ENCODE assay signal across 14 cellular contexts in the genomic region with DNA sequence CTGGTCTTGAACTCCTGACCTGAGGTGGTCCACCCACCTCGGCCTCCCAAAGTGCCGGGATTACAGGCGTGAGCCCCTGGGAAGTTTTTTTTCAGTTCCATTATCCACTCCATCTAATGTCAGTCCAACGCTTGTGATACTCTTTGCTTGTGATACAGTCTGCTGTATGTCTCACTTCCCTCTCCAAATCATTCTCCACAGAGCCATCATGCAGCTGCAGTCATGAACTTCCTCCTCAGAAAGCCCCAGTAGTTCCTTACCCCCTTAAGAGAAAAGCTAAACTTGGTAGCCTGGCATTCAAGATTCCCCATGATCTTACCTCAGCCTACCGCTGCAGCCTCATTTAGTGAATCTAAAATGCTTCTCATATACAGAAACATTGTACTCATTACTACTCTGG. TPM values are rescaled to one million over a fixed set of nuclear protein-coding genes. Genes with fewer than 3 reads are reported as not detected.
A peak's percentile ranks its signal among the peaks of the same experiment; 100 is the strongest.
DNase-seq lines count a peak whose midpoint lies in the region; ATAC-seq, FAIRE-seq and TF ChIP-seq lines count a peak whose summit lies in the region.
"Had no signal": no experiment of that assay in that cellular context is flagged by ENCODE, and none has a peak within 500 bp of the region (broad histone marks: within the 10 kb centered on the region; RNA-seq: fewer than 3 reads in every experiment).

No MANE protein-coding gene starts in this region.

- TF ChIP-seq CTCF in NB4 (IDR thresholded peaks at IDR 0.05; ENCODE audit: low read depth, low read length) (no peak), K562 (IDR thresholded peaks at IDR 0.05 in 2 of 3, conservative IDR thresholded peaks at IDR 0.05 in 1 of 3; ENCODE audit: insufficient read depth in 2 of 3, low read depth in 1 of 3, low read length in 3 of 3) (no peak), progenitor cell of endocrine pancreas (IDR thresholded peaks at IDR 0.05; ENCODE audit: unreplicated experiment) (no peak)

- H2AFZ ChIP-seq in K562 (ENCODE audit: low read depth, low read length) (no peak overlapping the region), Karpas-422 (ENCODE audit: low read length) (no peak overlapping the region)

- TF ChIP-seq EP300 in K562 (IDR thresholded peaks at IDR 0.05; ENCODE audit: low read length), result no peak

- H3K36me3 ChIP-seq in K562 (ENCODE audit: control insufficient read depth, insufficient read depth, low read length) (peaks cover 83% of the 10 kb centered on the region), Karpas-422 (ENCODE audit: insufficient read depth, low read length) (peaks cover 39% of the 10 kb centered on the region)

- BruUV-seq in K562 (replicated peaks; lab: Mats Ljungman, UMichigan), result no TSS peak

- H3K27ac ChIP-seq in K562 (ENCODE audit: extremely low read depth, low read depth, low read length), result 0 out of 3 replicates have a peak overlapping the region, but pooled peaks have one; percentile 3
- H3K27ac ChIP-seq in Karpas-422 (ENCODE audit: low read length), result no peak overlapping the region
- H3K27ac ChIP-seq: gastrocnemius medialis had no signal

- in situ Hi-C loops in K562 (cut with MboI), result no loop called here
- in situ Hi-C loops in G401 (cut with HindIII; ENCODE audit: low sequenced_read_pairs), result no loop called here

- H4K20me1 ChIP-seq in K562 (replicated peaks; ENCODE audit: control insufficient read depth, insufficient read depth, low read length) (peaks cover 3% of the 10 kb centered on the region; the same call in 1 of the 2 replicates), Karpas-422 (ENCODE audit: insufficient read depth, low read depth, low read length) (peaks cover 26% of the 10 kb centered on the region)

- peaks cover 54% of the 10 kb centered on the region for H3K36me3 Mint-ChIP-seq in activated CD8-positive, alpha-beta memory T cell treated with anti-CD3 and anti-CD28 coated beads, Interleukin-2, amount 10 ng/mL, durations not matched to agents 7 days and 5 days
- H3K36me3 Mint-ChIP-seq in progenitor cell of endocrine pancreas (ENCODE audit: insufficient read depth), result peaks cover 15% of the 10 kb centered on the region

- POLR2A ChIA-PET in K562 (lab: Yijun Ruan, JAX), result interaction anchor here (1.4 to 2.4 kb wide), 2 partner anchors 10 to 13 kb away, joined by 7 to 10 read pairs; no protein-coding TSS in a partner anchor

- no peaks in the 10 kb centered on the region for H3K27me3 Mint-ChIP-seq in activated CD8-positive, alpha-beta memory T cell treated with anti-CD3 and anti-CD28 coated beads, Interleukin-2, amount 10 ng/mL, durations not matched to agents 7 days and 5 days
- H3K27me3 Mint-ChIP-seq in progenitor cell of endocrine pancreas, result no peaks in the 10 kb centered on the region

- FAIRE-seq in K562 (lab: Jason Lieb, UNC), result no peak
- FAIRE-seq: G401.6, HepG2 had no signal

- H3K79me2 ChIP-seq in K562 (ENCODE audit: control insufficient read depth, insufficient read depth, low read length) (peaks cover 68% of the 10 kb centered on the region), Karpas-422 (ENCODE audit: low read length) (peaks cover 77% of the 10 kb centered on the region)

- no peaks in the 10 kb centered on the region for H3K9me2 ChIP-seq in Karpas-422 (replicated peaks; ENCODE audit: insufficient read depth, low read length)

- no peak overlapping the region for H3K4me3 ChIP-seq in NB4 (ENCODE audit: low read depth, low read length)
- H3K4me3 ChIP-seq in K562, result no peak overlapping the region
- H3K4me3 ChIP-seq in Karpas-422 (ENCODE audit: low read length), result no peak overlapping the region
- H3K4me3 ChIP-seq: gastrocnemius medialis had no signal

- intact Hi-C loops in K562 (cut with micrococcal nuclease), result loop anchor here (10.0 kb wide), 1 partner anchor 290 kb away; no protein-coding TSS in a partner anchor

- ATAC-seq in activated CD8-positive, alpha-beta memory T cell treated with anti-CD3 and anti-CD28 coated beads, Interleukin-2, amount 10 ng/mL, durations not matched to agents 7 days and 5 days, result no peak
- no peak for ATAC-seq in K562
- ATAC-seq: gastrocnemius medialis, HepG2, PC-3 had no signal

- no peak for TF ChIP-seq RAD21 in K562 (CRISPR knock-in tag; conservative IDR thresholded peaks at IDR 0.05 in 1 of 2, IDR thresholded peaks at IDR 0.05 in 1 of 2)

- no peak for DNase-seq in activated CD8-positive, alpha-beta memory T cell treated with anti-CD3 and anti-CD28 coated beads, Interleukin-2, amount 10 ng/mL, durations not matched to agents 7 days and 5 days
- DNase-seq in activated CD8-positive, alpha-beta memory T cell treated with anti-CD3 and anti-CD28 coated beads for 24 hours, result no peak
- DNase-seq in NB4 (ENCODE audit: low read depth) (peak; percentile 38), K562 (ENCODE audit: extremely low read depth in 1 of 4, low spot score in 3 of 4) (no peak), progenitor cell of endocrine pancreas (ENCODE audit: low spot score, unreplicated experiment) (no peak), glomerular visceral epithelial cell (ENCODE audit: extremely low spot score) (no peak), G401 (ENCODE audit: low spot score) (no peak), Karpas-422 (no peak)
- DNase-seq: ACHN, gastrocnemius medialis, NCI-H2029 treated with DMSO at 0.1 percent for 48 hours, PC-3 had no signal

- peak overlapping the region; percentile 28 for H3K4me3 Mint-ChIP-seq in activated CD8-positive, alpha-beta memory T cell treated with anti-CD3 and anti-CD28 coated beads, Interleukin-2, amount 10 ng/mL, durations not matched to agents 7 days and 5 days
- peak overlapping the region; percentile 71 for H3K4me3 Mint-ChIP-seq in progenitor cell of endocrine pancreas (ENCODE audit: low read depth)

- CTCF ChIA-PET in activated CD8-positive, alpha-beta memory T cell treated with anti-CD3 and anti-CD28 coated beads, Interleukin-2, amount 10 ng/mL, durations not matched to agents 7 days and 5 days (lab: Charles Lee), result interaction anchor here (1.2 to 2.3 kb wide), 2 partner anchors 10 to 24 kb away, joined by 3 to 9 read pairs; no protein-coding TSS in a partner anchor
- CTCF ChIA-PET in K562 (lab: Yijun Ruan, JAX; ENCODE audit: low intra/inter-chr PET ratio), result no interaction called here

- no peaks in the 10 kb centered on the region for H3K9me3 ChIP-seq in K562 (replicated peaks; ENCODE audit: control insufficient read depth, insufficient read depth, low read depth, low read length)
- H3K9me3 ChIP-seq in Karpas-422 (ENCODE audit: low read length), result no peaks in the 10 kb centered on the region
- H3K9me3 ChIP-seq: gastrocnemius medialis had no signal

- no peaks in the 10 kb centered on the region for H3K9me3 Mint-ChIP-seq in activated CD8-positive, alpha-beta memory T cell treated with anti-CD3 and anti-CD28 coated beads, Interleukin-2, amount 10 ng/mL, durations not matched to agents 7 days and 5 days (ENCODE audit: low read depth)
- no peaks in the 10 kb centered on the region for H3K9me3 Mint-ChIP-seq in progenitor cell of endocrine pancreas (ENCODE audit: low read depth)

- TF ChIP-seq POLR2A in NB4 (IDR thresholded peaks at IDR 0.05; ENCODE audit: extremely low read depth, insufficient read length), result no peak
- TF ChIP-seq POLR2A in K562 (conservative IDR thresholded peaks at IDR 0.05), result peak; percentile 15

- H3K27ac Mint-ChIP-seq in activated CD8-positive, alpha-beta memory T cell treated with anti-CD3 and anti-CD28 coated beads, Interleukin-2, amount 10 ng/mL, durations not matched to agents 7 days and 5 days, result peak overlapping the region; percentile 81
- H3K27ac Mint-ChIP-seq in progenitor cell of endocrine pancreas, result peak overlapping the region; percentile 82

- H3K9ac ChIP-seq in K562 (ENCODE audit: insufficient read depth in 1 of 2, low read depth in 2 of 2, low read length in 2 of 2), result no peak overlapping the region
- no peak overlapping the region for H3K9ac ChIP-seq in Karpas-422 (ENCODE audit: low read length)

- H3K27me3 ChIP-seq in K562 (ENCODE audit: control insufficient read depth in 2 of 2, insufficient read depth in 2 of 2, low read length in 2 of 2) (no peaks in the 10 kb centered on the region), Karpas-422 (ENCODE audit: low read length) (no peaks in the 10 kb centered on the region)
- H3K27me3 ChIP-seq: gastrocnemius medialis had no signal

- H3K4me1 ChIP-seq in K562 (replicated peaks in 1 of 2; ENCODE audit: control insufficient read depth in 2 of 2, insufficient read depth in 2 of 2, low read length in 2 of 2) (peaks cover 8 to 11% of the 10 kb centered on the region in 2 experiments; a peak in 4 of 5 replicates), Karpas-422 (ENCODE audit: low read length) (peaks cover 30% of the 10 kb centered on the region)

- H3K9me1 ChIP-seq in K562 (ENCODE audit: control insufficient read depth, insufficient read depth, low read length), result peaks cover 3% of the 10 kb centered on the region

- no peak overlapping the region for H3K4me2 ChIP-seq in K562 (ENCODE audit: insufficient read depth, low read length)
- no peak overlapping the region for H3K4me2 ChIP-seq in Karpas-422 (ENCODE audit: low read depth, low read length, poor library complexity, severe bottlenecking)

- peaks cover 46% of the 10 kb centered on the region for H3K4me1 Mint-ChIP-seq in activated CD8-positive, alpha-beta memory T cell treated with anti-CD3 and anti-CD28 coated beads, Interleukin-2, amount 10 ng/mL, durations not matched to agents 7 days and 5 days
- peaks cover 16% of the 10 kb centered on the region for H3K4me1 Mint-ChIP-seq in progenitor cell of endocrine pancreas (ENCODE audit: low read depth)

- 89% methylated on average over 5 of the region's 5 CpGs for WGBS in K562 (ENCODE audit: insufficient coverage, low coverage, missing lambda C conversion rate)

RNA-seq across cellular contexts. Expression of a gene that starts 2.3 kb away (rescaled TPM):
- total RNA-seq in activated CD8-positive, alpha-beta memory T cell treated with anti-CD3 and anti-CD28 coated beads, Interleukin-2, amount 10 ng/mL, durations not matched to agents 7 days and 5 days, result 100 to 1,000 TPM; 274 to 300 TPM
- 240 and 326 TPM in 2 replicates for total RNA-seq in K562 (2011; cell fraction: chromatin; rRNA removed; ENCODE audit: low replicate concordance)
- 165 and 200 TPM in 2 replicates for total RNA-seq in K562 (2011; cell fraction: nucleolus; rRNA removed)
- 225 and 232 TPM in 2 replicates for total RNA-seq in K562 (2011; cell fraction: nucleoplasm; rRNA removed)
- total RNA-seq in K562 (2014; rRNA removed), result 138 and 139 TPM in 2 replicates
- 132 and 143 TPM in 2 replicates for total RNA-seq in K562 (2014; rRNA removed; fragmentation: Illumina TruSeq; extraction: Trizol)
- 118 and 131 TPM in 2 replicates for total RNA-seq in K562 (2015; rRNA removed; fragmentation: Illumina TruSeq; extraction: Trizol)
- total RNA-seq in K562 (2021), result 153 and 154 TPM in 2 replicates
- 60.3 and 106 TPM in 2 replicates for polyA plus RNA-seq in K562 (2011; rRNA removed)
- 69.7 and 88.3 TPM in 2 replicates for polyA plus RNA-seq in K562 (2011; cell fraction: cytosol; rRNA removed)
- 76.1 and 100.0 TPM in 2 replicates for polyA plus RNA-seq in K562 (2011; cell fraction: nucleus; rRNA removed)
- polyA plus RNA-seq in K562 (2012), result 106 and 149 TPM in 2 replicates
- 119 and 128 TPM in 2 replicates for polyA plus RNA-seq in K562 (2014; fragmentation: Illumina TruSeq; extraction: Trizol)
- polyA plus RNA-seq in K562 (2014; fragmentation: Nextera tagmentation; extraction: Ambion mirVana), result 10 to 100 TPM; 20.1 to 28.1 TPM
- 112 and 129 TPM in 2 replicates for polyA plus RNA-seq in K562 (2014; rRNA removed)
- polyA minus RNA-seq in K562 (2011; rRNA and poly(A)+ RNA removed), result 147 and 187 TPM in 2 replicates
- polyA minus RNA-seq in K562 (2011; cell fraction: cytosol; rRNA and poly(A)+ RNA removed), result 104 and 125 TPM in 2 replicates
- 79.2 and 112 TPM in 2 replicates for polyA minus RNA-seq in K562 (2011; cell fraction: nucleus; rRNA and poly(A)+ RNA removed)
- 129 and 135 TPM in 2 replicates for total RNA-seq in progenitor cell of endocrine pancreas
- total RNA-seq in G401 (2014; rRNA removed; shearing (Covaris generic)), result 231 and 292 TPM in 2 replicates
- 102 and 123 TPM in 2 replicates for total RNA-seq in Karpas-422 (2014; rRNA removed; shearing (Covaris generic); ENCODE audit: low replicate concordance)

RNA-seq across cellular contexts. Expression of a gene that starts 2.9 kb away (rescaled TPM):
- 10 to 100 TPM; 89.8 to 90.6 TPM for total RNA-seq in activated CD8-positive, alpha-beta memory T cell treated with anti-CD3 and anti-CD28 coated beads, Interleukin-2, amount 10 ng/mL, durations not matched to agents 7 days and 5 days
- 29.0 and 52.4 TPM in 2 replicates for total RNA-seq in K562 (2011; cell fraction: chromatin; rRNA removed; ENCODE audit: low replicate concordance)
- total RNA-seq in K562 (2011; cell fraction: nucleolus; rRNA removed), result 42.1 and 48.7 TPM in 2 replicates
- total RNA-seq in K562 (2011; cell fraction: nucleoplasm; rRNA removed), result 34.6 and 42.7 TPM in 2 replicates
- 110 and 136 TPM in 2 replicates for total RNA-seq in K562 (2014; rRNA removed)
- 32.7 and 40.6 TPM in 2 replicates for total RNA-seq in K562 (2014; rRNA removed; fragmentation: Illumina TruSeq; extraction: Trizol)
- total RNA-seq in K562 (2015; rRNA removed; fragmentation: Illumina TruSeq; extraction: Trizol), result 74.5 and 74.8 TPM in 2 replicates
- total RNA-seq in K562 (2021), result 85.8 and 89.7 TPM in 2 replicates
- 60.6 and 62.8 TPM in 2 replicates for polyA plus RNA-seq in K562 (2011; rRNA removed)
- polyA plus RNA-seq in K562 (2011; cell fraction: cytosol; rRNA removed), result 74.1 and 114 TPM in 2 replicates
- polyA plus RNA-seq in K562 (2011; cell fraction: nucleus; rRNA removed), result 61.6 and 83.0 TPM in 2 replicates
- polyA plus RNA-seq in K562 (2012), result 75.7 and 143 TPM in 2 replicates
- polyA plus RNA-seq in K562 (2014; fragmentation: Illumina TruSeq; extraction: Trizol), result 97.8 and 103 TPM in 2 replicates
- polyA plus RNA-seq in K562 (2014; fragmentation: Nextera tagmentation; extraction: Ambion mirVana), result 1 to 10 TPM; 4.1 to 6.3 TPM
- polyA plus RNA-seq in K562 (2014; rRNA removed), result 91.6 and 94.0 TPM in 2 replicates
- polyA minus RNA-seq in K562 (2011; rRNA and poly(A)+ RNA removed), result 29.9 and 37.5 TPM in 2 replicates
- 52.9 and 57.8 TPM in 2 replicates for polyA minus RNA-seq in K562 (2011; cell fraction: cytosol; rRNA and poly(A)+ RNA removed)
- 19.1 and 22.5 TPM in 2 replicates for polyA minus RNA-seq in K562 (2011; cell fraction: nucleus; rRNA and poly(A)+ RNA removed)
- 66.6 and 70.8 TPM in 2 replicates for total RNA-seq in progenitor cell of endocrine pancreas
- 70.0 and 72.1 TPM in 2 replicates for total RNA-seq in G401 (2014; rRNA removed; shearing (Covaris generic))
- total RNA-seq in Karpas-422 (2014; rRNA removed; shearing (Covaris generic); ENCODE audit: low replicate concordance), result 80.2 and 122 TPM in 2 replicates

RNA-seq across cellular contexts. Expression of a gene that starts 14.8 kb away (rescaled TPM):
- total RNA-seq in activated CD8-positive, alpha-beta memory T cell treated with anti-CD3 and anti-CD28 coated beads, Interleukin-2, amount 10 ng/mL, durations not matched to agents 7 days and 5 days, result 10 to 100 TPM; 40.4 to 77.5 TPM
- total RNA-seq in K562 (2011; cell fraction: chromatin; rRNA removed; ENCODE audit: low replicate concordance), result 652 and 1,082 TPM in 2 replicates
- 407 and 449 TPM in 2 replicates for total RNA-seq in K562 (2011; cell fraction: nucleolus; rRNA removed)
- total RNA-seq in K562 (2011; cell fraction: nucleoplasm; rRNA removed), result 488 and 686 TPM in 2 replicates
- 30.7 and 34.0 TPM in 2 replicates for total RNA-seq in K562 (2014; rRNA removed)
- total RNA-seq in K562 (2014; rRNA removed; fragmentation: Illumina TruSeq; extraction: Trizol), result 28.7 and 33.0 TPM in 2 replicates
- 31.6 and 33.2 TPM in 2 replicates for total RNA-seq in K562 (2015; rRNA removed; fragmentation: Illumina TruSeq; extraction: Trizol)
- total RNA-seq in K562 (2021), result 53.7 and 63.6 TPM in 2 replicates
- 95.8 and 120 TPM in 2 replicates for polyA plus RNA-seq in K562 (2011; rRNA removed)
- 71.0 and 73.2 TPM in 2 replicates for polyA plus RNA-seq in K562 (2011; cell fraction: cytosol; rRNA removed)
- polyA plus RNA-seq in K562 (2011; cell fraction: nucleus; rRNA removed), result 641 and 948 TPM in 2 replicates
- 65.7 and 182 TPM in 2 replicates for polyA plus RNA-seq in K562 (2012)
- polyA plus RNA-seq in K562 (2014; fragmentation: Illumina TruSeq; extraction: Trizol), result 53.8 and 60.9 TPM in 2 replicates
- 10 to 100 TPM in 1 of 2 experiments, 1 to 10 TPM in 1; 8.9 to 11.6 TPM for polyA plus RNA-seq in K562 (2014; fragmentation: Nextera tagmentation; extraction: Ambion mirVana)
- 72.7 and 106 TPM in 2 replicates for polyA plus RNA-seq in K562 (2014; rRNA removed)
- 99.7 and 103 TPM in 2 replicates for polyA minus RNA-seq in K562 (2011; rRNA and poly(A)+ RNA removed)
- polyA minus RNA-seq in K562 (2011; cell fraction: cytosol; rRNA and poly(A)+ RNA removed), result 19.4 and 21.8 TPM in 2 replicates
- polyA minus RNA-seq in K562 (2011; cell fraction: nucleus; rRNA and poly(A)+ RNA removed), result 133 and 150 TPM in 2 replicates
- 51.6 and 59.6 TPM in 2 replicates for total RNA-seq in progenitor cell of endocrine pancreas
- total RNA-seq in G401 (2014; rRNA removed; shearing (Covaris generic)), result 4.6 and 5.4 TPM in 2 replicates
- 79.3 and 84.6 TPM in 2 replicates for total RNA-seq in Karpas-422 (2014; rRNA removed; shearing (Covaris generic); ENCODE audit: low replicate concordance)

RNA-seq across cellular contexts. Expression of a gene that starts 25.5 kb away (rescaled TPM):
- 10 to 100 TPM; 31.7 to 57.7 TPM for total RNA-seq in activated CD8-positive, alpha-beta memory T cell treated with anti-CD3 and anti-CD28 coated beads, Interleukin-2, amount 10 ng/mL, durations not matched to agents 7 days and 5 days
- 2.0 and 4.8 TPM in 2 replicates for total RNA-seq in K562 (2011; cell fraction: chromatin; rRNA removed; ENCODE audit: low replicate concordance)
- 4.2 and 4.6 TPM in 2 replicates for total RNA-seq in K562 (2011; cell fraction: nucleolus; rRNA removed)
- 2.3 and 3.2 TPM in 2 replicates for total RNA-seq in K562 (2011; cell fraction: nucleoplasm; rRNA removed)
- total RNA-seq in K562 (2014; rRNA removed) (10.7 and 13.9 TPM in 2 replicates), K562 (2014; rRNA removed; fragmentation: Illumina TruSeq; extraction: Trizol) (4.4 and 4.7 TPM in 2 replicates), K562 (2015; rRNA removed; fragmentation: Illumina TruSeq; extraction: Trizol) (6.1 and 6.6 TPM in 2 replicates), K562 (2021) (5.2 and 6.2 TPM in 2 replicates), progenitor cell of endocrine pancreas (16.9 and 17.1 TPM in 2 replicates)
- polyA plus RNA-seq in K562 (2011; rRNA removed) (7.3 and 8.4 TPM in 2 replicates), K562 (2014; fragmentation: Illumina TruSeq; extraction: Trizol) (6.0 and 6.2 TPM in 2 replicates), K562 (2014; fragmentation: Nextera tagmentation; extraction: Ambion mirVana) (under 1 TPM; 0.23 to 0.39 TPM), K562 (2014; rRNA removed) (7.7 and 10.6 TPM in 2 replicates)
- polyA plus RNA-seq in K562 (2011; cell fraction: cytosol; rRNA removed), result 5.8 and 12.1 TPM in 2 replicates
- polyA plus RNA-seq in K562 (2011; cell fraction: nucleus; rRNA removed), result 6.0 and 9.9 TPM in 2 replicates
- polyA plus RNA-seq in K562 (2012), result 7.7 and 9.7 TPM in 2 replicates
- polyA minus RNA-seq in K562 (2011; rRNA and poly(A)+ RNA removed), result 2.6 and 2.9 TPM in 2 replicates
- 3.1 and 3.6 TPM in 2 replicates for polyA minus RNA-seq in K562 (2011; cell fraction: cytosol; rRNA and poly(A)+ RNA removed)
- polyA minus RNA-seq in K562 (2011; cell fraction: nucleus; rRNA and poly(A)+ RNA removed), result 1.3 and 2.4 TPM in 2 replicates
- total RNA-seq in G401 (2014; rRNA removed; shearing (Covaris generic)), result not detected in 2 replicates
- 41.6 and 86.6 TPM in 2 replicates for total RNA-seq in Karpas-422 (2014; rRNA removed; shearing (Covaris generic); ENCODE audit: low replicate concordance)

RNA-seq across cellular contexts. Expression of a gene that starts 45.5 kb away (rescaled TPM):
- total RNA-seq in activated CD8-positive, alpha-beta memory T cell treated with anti-CD3 and anti-CD28 coated beads, Interleukin-2, amount 10 ng/mL, durations not matched to agents 7 days and 5 days, result 10 to 100 TPM; 32.1 to 34.5 TPM
- total RNA-seq in K562 (2011; cell fraction: chromatin; rRNA removed; ENCODE audit: low replicate concordance), result 74.9 and 150 TPM in 2 replicates
- total RNA-seq in K562 (2011; cell fraction: nucleolus; rRNA removed), result 93.6 and 122 TPM in 2 replicates
- 99.4 and 140 TPM in 2 replicates for total RNA-seq in K562 (2011; cell fraction: nucleoplasm; rRNA removed)
- total RNA-seq in K562 (2014; rRNA removed) (27.6 and 39.3 TPM in 2 replicates), K562 (2014; rRNA removed; fragmentation: Illumina TruSeq; extraction: Trizol) (14.6 and 18.2 TPM in 2 replicates), K562 (2015; rRNA removed; fragmentation: Illumina TruSeq; extraction: Trizol) (26.4 and 27.5 TPM in 2 replicates), K562 (2021) (23.6 and 25.7 TPM in 2 replicates), progenitor cell of endocrine pancreas (46.3 and 47.7 TPM in 2 replicates)
- polyA plus RNA-seq in K562 (2011; rRNA removed) (26.6 and 31.0 TPM in 2 replicates), K562 (2014; fragmentation: Illumina TruSeq; extraction: Trizol) (32.3 and 33.0 TPM in 2 replicates), K562 (2014; fragmentation: Nextera tagmentation; extraction: Ambion mirVana) (10 to 100 TPM in 1 of 2 experiments, 1 to 10 TPM in 1; 6.6 to 12.0 TPM), K562 (2014; rRNA removed) (24.4 and 26.5 TPM in 2 replicates)
- polyA plus RNA-seq in K562 (2011; cell fraction: cytosol; rRNA removed), result 27.6 and 51.7 TPM in 2 replicates
- polyA plus RNA-seq in K562 (2011; cell fraction: nucleus; rRNA removed), result 41.4 and 56.0 TPM in 2 replicates
- 23.4 and 31.1 TPM in 2 replicates for polyA plus RNA-seq in K562 (2012)
- polyA minus RNA-seq in K562 (2011; rRNA and poly(A)+ RNA removed), result 38.9 and 47.9 TPM in 2 replicates
- 16.7 and 29.9 TPM in 2 replicates for polyA minus RNA-seq in K562 (2011; cell fraction: cytosol; rRNA and poly(A)+ RNA removed)
- polyA minus RNA-seq in K562 (2011; cell fraction: nucleus; rRNA and poly(A)+ RNA removed), result 52.4 and 57.1 TPM in 2 replicates
- total RNA-seq in G401 (2014; rRNA removed; shearing (Covaris generic)), result 32.1 and 35.3 TPM in 2 replicates
- 22.1 and 48.7 TPM in 2 replicates for total RNA-seq in Karpas-422 (2014; rRNA removed; shearing (Covaris generic); ENCODE audit: low replicate concordance)
